ENCODE assay signal across 8 cellular contexts in genomic region chr1:155307247-155307740, GRCh38. TPM values are rescaled to one million over a fixed set of nuclear protein-coding genes. Genes with fewer than 3 reads are reported as not detected.
DNase-seq lines count a peak whose midpoint lies in the region; ATAC-seq and TF ChIP-seq lines count a peak whose summit lies in the region.

No MANE protein-coding gene starts in this region.

- peak overlapping the region; percentile 90; the same call in 1 of the 2 replicates for H3K4me2 ChIP-seq in OCI-LY1 (ENCODE audit: low read length)

- 49 to 56% (median 51%) methylated on average over 6 of the region's 6 CpGs for WGBS in psoas muscle, 3 donors

- no peak overlapping the region for H2AFZ ChIP-seq in OCI-LY1 (ENCODE audit: low read length)

- no peaks in the 10 kb centered on the region for H3K9me2 ChIP-seq in OCI-LY1 (ENCODE audit: low read depth, low read length)

- H3K27me3 ChIP-seq in GM06990 (replicated peaks; ENCODE audit: control insufficient read depth, insufficient read depth, low read length) (no peaks in the 10 kb centered on the region), OCI-LY1 (ENCODE audit: insufficient read depth, low read length) (no peaks in the 10 kb centered on the region), psoas muscle (ENCODE audit: insufficient read depth in 3 of 3, low read length in 2 of 3) (no peaks in the 10 kb centered on the region)

- DNase-seq in A172 (ENCODE audit: low spot score) (peak; percentile 55), GM06990 (ENCODE audit: extremely low read depth, insufficient read length) (no peak), dermis microvascular lymphatic vessel endothelial cell (ENCODE audit: low read depth in 2 of 2) (peak; percentile 39 to 67), psoas muscle (no peak)
- no peak for DNase-seq in activated CD4-positive, alpha-beta T cell treated with anti-CD3 and anti-CD28 coated beads for 48 hours

- H3K9me3 ChIP-seq in OCI-LY1 (ENCODE audit: low read length) (no peaks in the 10 kb centered on the region), psoas muscle (no peaks in the 10 kb centered on the region)

- H3K27ac ChIP-seq in OCI-LY1 (ENCODE audit: low read depth, low read length, poor library complexity, severe bottlenecking) (peak overlapping the region; percentile 96), psoas muscle (peak overlapping the region; percentile 87)

- H3K9ac ChIP-seq in OCI-LY1 (ENCODE audit: low read length): peak overlapping the region; percentile 67; the same call in 1 of the 2 replicates

- H4K20me1 ChIP-seq in OCI-LY1 (ENCODE audit: insufficient read depth, low read length): no peaks in the 10 kb centered on the region

- H3K4me1 ChIP-seq in OCI-LY1 (ENCODE audit: insufficient read depth, low read length, severe bottlenecking): peaks cover 44% of the 10 kb centered on the region
- peaks cover 9% of the 10 kb centered on the region for H3K4me1 ChIP-seq in psoas muscle

- intact Hi-C loops in psoas muscle (cut with DNase I): loop anchor here in 1 of 2 donors (5.0 kb wide), 1 partner anchor 35 kb away; the partner anchor contains the start of gene CLK2

- H3K36me3 ChIP-seq in GM06990 (ENCODE audit: control insufficient read depth, insufficient read depth, low read length) (peaks cover 7% of the 10 kb centered on the region), OCI-LY1 (ENCODE audit: insufficient read depth, low read length) (peaks cover 31% of the 10 kb centered on the region), psoas muscle (ENCODE audit: insufficient read depth in 1 of 2, low read depth in 1 of 2) (peaks cover 0 to 21% of the 10 kb centered on the region in 2 donors)

- peak in 1 of 4 donors; percentile 37 for ATAC-seq in psoas muscle
- ATAC-seq in GM21390 (IDR thresholded peaks at IDR 0.05; ENCODE audit: unreplicated experiment): no peak
- ATAC-seq in GM21737 (IDR thresholded peaks at IDR 0.05; ENCODE audit: unreplicated experiment): no peak

- H3K79me2 ChIP-seq in OCI-LY1 (ENCODE audit: insufficient read depth, low read length): peaks cover 24% of the 10 kb centered on the region

- H3F3A ChIP-seq in OCI-LY1 (ENCODE audit: insufficient read depth, low read length): no peaks in the 10 kb centered on the region

- peak; percentile 39 for TF ChIP-seq CTCF in GM06990 (IDR thresholded peaks at IDR 0.05; ENCODE audit: insufficient read depth, low read length, poor library complexity, severe bottlenecking)
- peak; percentile 64 for TF ChIP-seq CTCF in OCI-LY1 (IDR thresholded peaks at IDR 0.05; ENCODE audit: low read length)
- peak; percentile 30 for TF ChIP-seq CTCF in psoas muscle (IDR thresholded peaks at IDR 0.05)

- no peak overlapping the region for H3K4me3 ChIP-seq in GM06990 (replicated peaks; ENCODE audit: low read depth, low read length)
- H3K4me3 ChIP-seq in OCI-LY1 (ENCODE audit: low read depth, low read length, poor library complexity, severe bottlenecking): peak overlapping the region; percentile 100
- H3K4me3 ChIP-seq in psoas muscle: no peak overlapping the region

RNA-seq across cellular contexts. Expression of gene FDPS, which starts 1.4 kb away (rescaled TPM):
- total RNA-seq in A172 (2014; rRNA removed; shearing (Covaris generic)): 304 and 375 TPM in 2 replicates
- total RNA-seq in dermis microvascular lymphatic vessel endothelial cell (401 and 490 TPM in 2 replicates), psoas muscle (10 to 100 TPM; 46.2 to 60.8 (median 48.8) TPM)
- 10 to 100 TPM; 53.7 to 85.2 (median 54.9) TPM for polyA plus RNA-seq in psoas muscle

RNA-seq across cellular contexts. Expression of gene PKLR, which starts 6.1 kb away (rescaled TPM):
- total RNA-seq in A172 (2014; rRNA removed; shearing (Covaris generic)): not detected in 2 replicates
- total RNA-seq in dermis microvascular lymphatic vessel endothelial cell (under 0.01 TPM in 1 of 2 replicates, not detected in the other), psoas muscle (not detected)
- under 1 TPM in 1 of 3 donors, not detected in 2; 0.01 TPM for polyA plus RNA-seq in psoas muscle

RNA-seq across cellular contexts. Expression of gene RUSC1, which starts 13.4 kb away (rescaled TPM):
- 47.0 and 48.2 TPM in 2 replicates for total RNA-seq in A172 (2014; rRNA removed; shearing (Covaris generic))
- 10.1 and 10.9 TPM in 2 replicates for total RNA-seq in dermis microvascular lymphatic vessel endothelial cell
- 10 to 100 TPM in 1 of 4 donors, 1 to 10 TPM in 3; 6.5 to 14.2 (median 8.7) TPM for total RNA-seq in psoas muscle
- polyA plus RNA-seq in psoas muscle: 10 to 100 TPM; 10.3 to 21.6 (median 16.4) TPM

RNA-seq across cellular contexts. Expression of gene HCN3, which starts 30.0 kb away (rescaled TPM):
- total RNA-seq in A172 (2014; rRNA removed; shearing (Covaris generic)): 0.98 and 1.0 TPM in 2 replicates
- total RNA-seq in dermis microvascular lymphatic vessel endothelial cell: 0.38 and 0.51 TPM in 2 replicates
- under 1 TPM in 3 of 4 donors, not detected in 1; 0.27 to 0.82 (median 0.32) TPM for total RNA-seq in psoas muscle
- under 1 TPM; 0.38 to 0.97 (median 0.52) TPM for polyA plus RNA-seq in psoas muscle

RNA-seq across cellular contexts. Expression of gene CLK2, which starts 34.0 kb away (rescaled TPM):
- 13.9 and 21.6 TPM in 2 replicates for total RNA-seq in A172 (2014; rRNA removed; shearing (Covaris generic))
- 13.6 and 23.4 TPM in 2 replicates for total RNA-seq in dermis microvascular lymphatic vessel endothelial cell
- total RNA-seq in psoas muscle: 10 to 100 TPM; 11.7 to 28.5 (median 22.7) TPM
- 10 to 100 TPM; 15.2 to 20.9 (median 15.3) TPM for polyA plus RNA-seq in psoas muscle

Comparison
In these comparisons a context has a peak if more than half of its experiments do, and no peak if none do; other contexts are left out.
1. DNase-seq: peak in A172 (single experiment) and dermis microvascular lymphatic vessel endothelial cell (2 of 2); none in GM06990 (single experiment), psoas muscle (0 of 2) and activated CD4-positive, alpha-beta T cell treated with anti-CD3 and anti-CD28 coated beads for 48 hours (single experiment).
2. Peak in every context shown above with its lines, with median percentiles within 50 percentile points of each other: CTCF ChIP-seq.